Comparison of ENCODE assay signal across 8 cellular contexts in genomic region chrX:153971124-153971631, GRCh38. TPM values are rescaled to one million over a fixed set of nuclear protein-coding genes. Genes with fewer than 3 reads are reported as not detected.
DNase-seq lines count a peak whose midpoint lies in the region; ATAC-seq and TF ChIP-seq lines count a peak whose summit lies in the region.

No MANE protein-coding gene starts in this region.

- H3K36me3 ChIP-seq in mammary epithelial cell (ENCODE audit: insufficient read depth, low read length) (no peaks in the 10 kb centered on the region), spleen (no peaks in the 10 kb centered on the region)

- peak overlapping the region; percentile 99 for H3K9ac ChIP-seq in mammary epithelial cell (ENCODE audit: insufficient read depth, low read length)

- peak overlapping the region; percentile 95 for H3K4me3 ChIP-seq in WI38 (ENCODE audit: low read depth, low read length)
- peak overlapping the region; percentile 57 to 85 (median 72) for H3K4me3 ChIP-seq in mammary epithelial cell (replicated peaks in 1 of 3; ENCODE audit: insufficient read depth in 1 of 3, low read depth in 2 of 3, low read length in 3 of 3)
- H3K4me3 ChIP-seq in spleen = peak overlapping the region; percentile 73 to 97 (median 79)

- H3K4me2 ChIP-seq in mammary epithelial cell (ENCODE audit: insufficient read depth, low read depth, low read length) = peak overlapping the region; percentile 82

- H2AFZ ChIP-seq in mammary epithelial cell (ENCODE audit: low read depth, low read length) = peak overlapping the region; percentile 76

- TF ChIP-seq POLR2A in spleen (IDR thresholded peaks at IDR 0.05) = no peak

- peaks cover 62% of the 10 kb centered on the region for H3K79me2 ChIP-seq in mammary epithelial cell (ENCODE audit: insufficient read depth, low read length)

- no CpG with 5 or more reads among the region's 52 CpGs for WGBS in mammary epithelial cell (ENCODE audit: low coverage, missing lambda C conversion rate)
- 1 to 28% (median 3%) methylated on average over 12 to 52 of the region's 52 CpGs for WGBS in spleen, 5 donors

- CTCF ChIA-PET in mammary epithelial cell (lab: Charles Lee; ENCODE audit: low non-redundant PET) = no interaction called here

- TF ChIP-seq CTCF in WI38 (IDR thresholded peaks at IDR 0.05; ENCODE audit: low read depth, low read length) (no peak), mammary epithelial cell (conservative IDR thresholded peaks at IDR 0.05 in 1 of 2, IDR thresholded peaks at IDR 0.05 in 1 of 2; ENCODE audit: extremely low read depth in 1 of 2, insufficient read depth in 1 of 2, low read depth in 1 of 2, low read length in 2 of 2) (no peak), spleen (IDR thresholded peaks at IDR 0.05 in 8 of 11, conservative IDR thresholded peaks at IDR 0.05 in 3 of 11) (no peak)

- H3K4me1 ChIP-seq in mammary epithelial cell (ENCODE audit: insufficient read depth, low read length) = peaks cover 22% of the 10 kb centered on the region
- peaks cover 25 to 63% (median 58%) of the 10 kb centered on the region in 6 donors for H3K4me1 ChIP-seq in spleen

- H3K27ac ChIP-seq in mammary epithelial cell (ENCODE audit: insufficient read depth, low read depth, low read length) (peak overlapping the region; percentile 97), spleen (peak overlapping the region; percentile 98 to 100 (median 99))

- intact Hi-C loops in mammary epithelial cell (cut with micrococcal nuclease) (loop anchor here (1.0 to 2.0 kb wide), 2 partner anchors 42 to 48 kb away; partner anchors contain the start of gene IRAK1), spleen (cut with DNase I; ENCODE audit: low total_unique reads) (no loop called here)

- peak; percentile 29 for ATAC-seq in HG02981 (IDR thresholded peaks at IDR 0.05; ENCODE audit: unreplicated experiment)

- H3K9me3 ChIP-seq in mammary epithelial cell (replicated peaks; ENCODE audit: insufficient read depth, low read length) (no peaks in the 10 kb centered on the region), spleen (no peaks in the 10 kb centered on the region)

- dilution Hi-C loops in mammary epithelial cell (cut with HindIII; ENCODE audit: low sequenced_read_pairs) = no loop called here

- DNase-seq in NCI-H2081 (lab: John Stamatoyannopoulos, UW) = peak; percentile 43 to 70
- no peak for DNase-seq in NCI-H2081 treated with DMSO at 0.1 percent for 48 hours (lab: John Stamatoyannopoulos, UW)
- DNase-seq in NCI-H2107 treated with DMSO at 0.1 percent for 48 hours (lab: John Stamatoyannopoulos, UW; ENCODE audit: unreplicated experiment) = peak; percentile 53
- peak; percentile 94 for DNase-seq in mammary epithelial cell
- DNase-seq in inferior parietal cortex (ENCODE audit: extremely low spot score) = peak; percentile 71
- peak; percentile 98 for DNase-seq in spleen

- in situ Hi-C loops in mammary epithelial cell (cut with MboI; ENCODE audit: low sequenced_read_pairs in 2 of 2) = loop anchor here in 1 of 2 donors (25.0 kb wide), 1 partner anchor 209 kb away; the partner anchor contains the start of gene PLXNB3

- TSS peak; percentile 72 for BruUV-seq in mammary epithelial cell (replicated peaks; lab: Mats Ljungman, UMichigan)

- H4K20me1 ChIP-seq in mammary epithelial cell (ENCODE audit: insufficient read depth, low read length) = no peaks in the 10 kb centered on the region

- H3K27me3 ChIP-seq in mammary epithelial cell (ENCODE audit: insufficient read depth, low read length) = no peaks in the 10 kb centered on the region
- no peaks in the 10 kb centered on the region for H3K27me3 ChIP-seq in spleen (replicated peaks in 1 of 7)

RNA-seq across cellular contexts. Expression of gene HCFC1, which starts 0.4 kb away (rescaled TPM):
- total RNA-seq in mammary epithelial cell = 10 to 100 TPM; 21.8 to 47.6 TPM
- polyA plus RNA-seq in mammary epithelial cell = 8.4 TPM
- 98.5 TPM for polyA minus RNA-seq in mammary epithelial cell
- 10 to 100 TPM; 50.6 to 86.5 (median 62.1) TPM for total RNA-seq in spleen
- 10 to 100 TPM in 2 of 3 donors, 1 to 10 TPM in 1; 9.5 to 22.7 (median 11.4) TPM for polyA plus RNA-seq in spleen

RNA-seq across cellular contexts. Expression of gene TMEM187, which starts 1.4 kb away (rescaled TPM):
- total RNA-seq in mammary epithelial cell = 1 to 10 TPM; 5.7 to 9.2 TPM
- 4.6 TPM for polyA plus RNA-seq in mammary epithelial cell
- 1.1 TPM for polyA minus RNA-seq in mammary epithelial cell
- total RNA-seq in spleen = 10 to 100 TPM in 1 of 7 donors, 1 to 10 TPM in 6; 2.0 to 12.2 (median 6.2) TPM
- 1 to 10 TPM; 3.3 to 7.4 (median 4.9) TPM for polyA plus RNA-seq in spleen

RNA-seq across cellular contexts. Expression of gene RENBP, which starts 26.7 kb away (rescaled TPM):
- not detected for total RNA-seq in mammary epithelial cell
- polyA plus RNA-seq in mammary epithelial cell = not detected
- not detected for polyA minus RNA-seq in mammary epithelial cell
- 100 to 1,000 TPM in 1 of 7 donors, 10 to 100 TPM in 6; 42.0 to 105 (median 63.6) TPM for total RNA-seq in spleen
- polyA plus RNA-seq in spleen = 10 to 100 TPM; 44.3 to 91.3 (median 47.9) TPM

RNA-seq across cellular contexts. Expression of gene NAA10, which starts 36.3 kb away (rescaled TPM):
- total RNA-seq in mammary epithelial cell = 100 to 1,000 TPM in 1 of 2 donors, 10 to 100 TPM in 1; 90.4 to 115 TPM
- 193 TPM for polyA plus RNA-seq in mammary epithelial cell
- polyA minus RNA-seq in mammary epithelial cell = 94.6 TPM
- 10 to 100 TPM; 56.4 to 89.1 (median 85.5) TPM for total RNA-seq in spleen
- polyA plus RNA-seq in spleen = 100 to 1,000 TPM; 123 to 174 (median 168) TPM

RNA-seq across cellular contexts. Expression of gene ARHGAP4, which starts 45.1 kb away (rescaled TPM):
- total RNA-seq in mammary epithelial cell (1 to 10 TPM; 1.3 to 2.3 TPM), spleen (100 to 1,000 TPM; 176 to 317 (median 236) TPM)
- polyA plus RNA-seq in mammary epithelial cell (0.66 TPM), spleen (100 to 1,000 TPM; 297 to 713 (median 635) TPM)
- polyA minus RNA-seq in mammary epithelial cell = 3.4 TPM

Comparison
In these comparisons a context has a peak if more than half of its experiments do, and no peak if none do; other contexts are left out.
1. RNA of gene RENBP, which starts 26.7 kb away (total RNA-seq): 42.0 to 105 TPM in spleen; not detected in mammary epithelial cell; every median in the first group is over 10 times any median in the second.
2. Peak in every context shown above with its lines, with median percentiles within 50 percentile points of each other: H3K4me3 ChIP-seq.